Comparison of ENCODE assay signal across 9 cellular contexts in genomic region chr4:130028552-130028951, GRCh38.
DNase-seq lines count a peak whose midpoint lies in the region; ATAC-seq and TF ChIP-seq lines count a peak whose summit lies in the region.
"Had no signal": no experiment of that assay in that cellular context is flagged by ENCODE, and none has a peak within 500 bp of the region (broad histone marks: within the 10 kb centered on the region; RNA-seq: fewer than 3 reads in every experiment).

No MANE protein-coding gene starts in this region.

- H3K27ac Mint-ChIP-seq in WTC11: peak overlapping the region; percentile 84

- no peak for DNase-seq in WTC11 (ENCODE audit: low spot score)
- no peak for DNase-seq in stimulated activated CD4-positive, alpha-beta T cell treated with anti-CD3 and anti-CD28 coated beads, Interleukin-15, amount 100 ng/mL, for 24 hours
- DNase-seq in NCI-H187 (lab: John Stamatoyannopoulos, UW): no peak
- no peak for DNase-seq in cortex of kidney (lab: John Stamatoyannopoulos, UW)
- DNase-seq: stimulated activated CD4-positive, alpha-beta T cell treated with anti-CD3 and anti-CD28 coated beads, Interleukin-4, amount 100 ng/mL, for 1 hour had no signal

- H3K36me3 Mint-ChIP-seq in WTC11: peaks cover 15% of the 10 kb centered on the region

- no peak overlapping the region for H3K4me3 Mint-ChIP-seq in WTC11

- ATAC-seq in GM18861 (IDR thresholded peaks at IDR 0.05; ENCODE audit: unreplicated experiment) (peak; percentile 98), GM21737 (IDR thresholded peaks at IDR 0.05; ENCODE audit: unreplicated experiment) (peak; percentile 95), HG03469 (IDR thresholded peaks at IDR 0.05; ENCODE audit: unreplicated experiment) (peak; percentile 93), WTC11 (no peak), HG02610 (IDR thresholded peaks at IDR 0.05; ENCODE audit: unreplicated experiment) (no peak)

- peaks cover 87% of the 10 kb centered on the region for H3K4me1 Mint-ChIP-seq in WTC11

- TF ChIP-seq CTCF in WTC11 (IDR thresholded peaks at IDR 0.05): no peak

- POLR2A ChIA-PET in WTC11 (lab: Charles Lee): no interaction called here

- no peaks in the 10 kb centered on the region; the same call in 1 of the 2 replicates for H3K27me3 Mint-ChIP-seq in WTC11 (ENCODE audit: low read depth)

- H3K9me3 Mint-ChIP-seq in WTC11: peaks cover 7% of the 10 kb centered on the region

- CTCF ChIA-PET in WTC11 (lab: Charles Lee): no interaction called here

TF ChIP-seq in WTC11, 78 proteins besides CTCF, POLR2A, EP300 and RAD21:
- TF ChIP-seq, protein P1, sequence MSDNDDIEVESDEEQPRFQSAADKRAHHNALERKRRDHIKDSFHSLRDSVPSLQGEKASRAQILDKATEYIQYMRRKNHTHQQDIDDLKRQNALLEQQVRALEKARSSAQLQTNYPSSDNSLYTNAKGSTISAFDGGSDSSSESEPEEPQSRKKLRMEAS (CRISPR knock-in tag; IDR thresholded peaks at IDR 0.05): no peak
- TF ChIP-seq E2F1 (CRISPR knock-in tag; IDR thresholded peaks at IDR 0.05) (no peak), ZNF532 (CRISPR knock-in tag; IDR thresholded peaks at IDR 0.05; ENCODE audit: borderline replicate concordance) (no peak), ZNF121 (CRISPR knock-in tag; IDR thresholded peaks at IDR 0.05) (no peak), KAT7 (CRISPR knock-in tag; IDR thresholded peaks at IDR 0.05; ENCODE audit: borderline replicate concordance) (no peak)

Comparison
In these comparisons a context has a peak if more than half of its experiments do, and no peak if none do; other contexts are left out.
1. ATAC-seq: peak in GM18861 (single experiment), GM21737 (single experiment) and HG03469 (single experiment); none in WTC11 (single experiment) and HG02610 (single experiment).